In genomic region chr10:127059314-127059713, GRCh38 we compare ENCODE assay signal across 32 cellular contexts.
"Had no signal": no experiment of that assay in that cellular context is flagged by ENCODE, and none has a peak within 500 bp of the region (broad histone marks: within the 10 kb centered on the region; RNA-seq: fewer than 3 reads in every experiment).

No MANE protein-coding gene starts in this region.

- DNase-seq: activated effector memory CD4-positive, alpha-beta T cell treated with anti-CD3 and anti-CD28 coated beads, Interleukin-2, amount 50 U/mL, for 16 hours; activated effector memory CD4-positive, alpha-beta T cell treated with Interleukin-2 at 50 U/mL for 16 hours; activated gamma-delta T cell; activated gamma-delta T cell treated with Interleukin-2 at 50 U/mL for 16 hours; activated naive CD4-positive, alpha-beta T cell; activated naive CD4-positive, alpha-beta T cell treated with anti-CD3 and anti-CD28 coated beads for 36 hours; activated naive CD4-positive, alpha-beta T cell treated with anti-CD3 and anti-CD28 coated beads, Interleukin-2, amount 10 ng/mL, durations not matched to agents 7 days and 5 days; activated naive CD4-positive, alpha-beta T cell treated with anti-CD3 and anti-CD28 coated beads, Interleukin-2, amount 50 U/mL, for 16 hours; activated naive CD4-positive, alpha-beta T cell treated with Interleukin-2 at 50 U/mL for 16 hours; activated naive CD8-positive, alpha-beta T cell treated with anti-CD3 and anti-CD28 coated beads for 36 hours; activated naive CD8-positive, alpha-beta T cell treated with anti-CD3 and anti-CD28 coated beads, Interleukin-2, amount 10 ng/mL, durations not matched to agents 7 days and 5 days; activated naive CD8-positive, alpha-beta T cell treated with anti-CD3 and anti-CD28 coated beads, Interleukin-2, amount 50 U/mL, for 24 hours; activated T-cell treated with anti-CD3 and anti-CD28 coated beads, Interleukin-2, amount 50 U/mL, for 4 hours; activated T-cell treated with anti-CD3 and anti-CD28 coated beads, Interleukin-2, amount 50 U/mL, for 48 hours; activated T-cell treated with anti-CD3 and anti-CD28 coated beads, Interleukin-2, amount 50 U/mL, for 72 hours; adrenal gland; amniotic stem cell; amygdala; anterior cingulate cortex; aorta; body of pancreas; brain microvascular endothelial cell; caudate nucleus; central memory CD4-positive, alpha-beta T cell; cerebellar nuclear complex had no signal

- H3K4me3 ChIP-seq: adrenal gland, ascending aorta, body of pancreas, breast epithelium, cardiac muscle cell had no signal

- ATAC-seq: activated naive CD4-positive, alpha-beta T cell treated with anti-CD3 and anti-CD28 coated beads, Interleukin-2, amount 50 U/mL, for 72 hours; activated naive CD8-positive, alpha-beta T cell treated with anti-CD3 and anti-CD28 coated beads, Interleukin-2, amount 50 U/mL, for 24 hours; activated T-cell treated with anti-CD3 and anti-CD28 coated beads, Interleukin-2, amount 50 U/mL, for 4 hours; activated T-cell treated with anti-CD3 and anti-CD28 coated beads, Interleukin-2, amount 50 U/mL, for 72 hours; activated T-helper 17 cell treated with anti-CD3 and anti-CD28 coated beads, Interleukin-2, amount 50 U/mL, for 72 hours; body of pancreas had no signal

- H3K36me3 ChIP-seq: adrenal gland, breast epithelium, cardiac muscle cell had no signal

- FAIRE-seq: astrocyte, bronchial epithelial cell had no signal

- H3K27ac ChIP-seq: adrenal gland, ascending aorta, body of pancreas, brain microvascular endothelial cell, breast epithelium, cardiac muscle cell had no signal

- H3K4me1 ChIP-seq: adrenal gland, ascending aorta, body of pancreas, breast epithelium had no signal

- H3K27me3 ChIP-seq: adrenal gland, ascending aorta, body of pancreas, brain microvascular endothelial cell, breast epithelium, cardiac muscle cell had no signal

- H3K9me3 ChIP-seq: body of pancreas had no signal
